In genomic region chr1:202164271-202165037, GRCh38 we compare ENCODE assay signal across 9 cellular contexts. TPM values are rescaled to one million over a fixed set of nuclear protein-coding genes. Genes with fewer than 3 reads are reported as not detected.
DNase-seq lines count a peak whose midpoint lies in the region; ATAC-seq and TF ChIP-seq lines count a peak whose summit lies in the region.
"Had no signal": no experiment of that assay in that cellular context is flagged by ENCODE, and none has a peak within 500 bp of the region (broad histone marks: within the 10 kb centered on the region; RNA-seq: fewer than 3 reads in every experiment).

No MANE protein-coding gene starts in this region.

- H3K36me3 ChIP-seq in effector memory CD4-positive, alpha-beta T cell (ENCODE audit: control insufficient read depth, insufficient read depth, low read length) = no peaks in the 10 kb centered on the region
- H3K36me3 ChIP-seq in transverse colon = no peaks in the 10 kb centered on the region

- no peak overlapping the region for H3K27ac ChIP-seq in CD4-positive, alpha-beta T cell (ENCODE audit: low read depth, low read length)
- peak overlapping the region; percentile 51 for H3K27ac ChIP-seq in effector memory CD4-positive, alpha-beta T cell (ENCODE audit: insufficient read depth, low read length, poor library complexity, severe bottlenecking)
- H3K27ac ChIP-seq in transverse colon = no peak overlapping the region

- peak overlapping the region; percentile 69 for H3K4me3 Mint-ChIP-seq in CD4-positive, alpha-beta T cell
- peak overlapping the region; percentile 100 for H3K4me3 Mint-ChIP-seq in T-helper 2 cell treated with Interferon-gamma antibody and Interleukin-4, amounts not matched to agents 5 μg/mL and 100 μg/mL, for 36 hours

- H3K4me3 ChIP-seq in effector memory CD4-positive, alpha-beta T cell (ENCODE audit: insufficient read depth, low read depth, low read length, poor library complexity, severe bottlenecking) = peak overlapping the region; percentile 42
- H3K4me3 ChIP-seq in transverse colon = no peak overlapping the region

- peak overlapping the region; percentile 99 for H3K27ac Mint-ChIP-seq in CD4-positive, alpha-beta T cell
- H3K27ac Mint-ChIP-seq in T-helper 2 cell treated with Interferon-gamma antibody and Interleukin-4, amounts not matched to agents 5 μg/mL and 100 μg/mL, for 36 hours = peak overlapping the region; percentile 98

- H3K9me3 ChIP-seq in CD4-positive, alpha-beta T cell (ENCODE audit: control insufficient read depth, low read length) = no peaks in the 10 kb centered on the region
- no peaks in the 10 kb centered on the region for H3K9me3 ChIP-seq in effector memory CD4-positive, alpha-beta T cell (ENCODE audit: control insufficient read depth, low read length)
- H3K9me3 ChIP-seq in transverse colon = no peaks in the 10 kb centered on the region

- no peaks in the 10 kb centered on the region for H3K27me3 ChIP-seq in CD4-positive, alpha-beta T cell (ENCODE audit: control insufficient read depth, insufficient read depth, low read length)
- H3K27me3 ChIP-seq in effector memory CD4-positive, alpha-beta T cell (replicated peaks; ENCODE audit: control insufficient read depth, insufficient read depth, low read length, poor library complexity, severe bottlenecking) = no peaks in the 10 kb centered on the region
- no peaks in the 10 kb centered on the region for H3K27me3 ChIP-seq in transverse colon

- POLR2A ChIA-PET in CD4-positive, alpha-beta T cell (lab: Charles Lee) = interaction anchor here (2.6 kb wide), 1 partner anchor 10 kb away, joined by 8 read pairs; no protein-coding TSS in a partner anchor

- no peaks in the 10 kb centered on the region for H3K27me3 Mint-ChIP-seq in CD4-positive, alpha-beta T cell
- H3K27me3 Mint-ChIP-seq in T-helper 2 cell treated with Interferon-gamma antibody and Interleukin-4, amounts not matched to agents 5 μg/mL and 100 μg/mL, for 36 hours (ENCODE audit: low read depth) = no peaks in the 10 kb centered on the region

- peaks cover 60% of the 10 kb centered on the region for H3K4me1 ChIP-seq in effector memory CD4-positive, alpha-beta T cell (ENCODE audit: control insufficient read depth, insufficient read depth, low read length, poor library complexity, severe bottlenecking)
- H3K4me1 ChIP-seq in transverse colon = peaks cover 0 to 11% (median 0%) of the 10 kb centered on the region in 4 donors

- TF ChIP-seq CTCF in CD4-positive, alpha-beta T cell (IDR thresholded peaks at IDR 0.05) = no peak
- TF ChIP-seq CTCF in transverse colon (IDR thresholded peaks at IDR 0.05) = no peak

- no peak for TF ChIP-seq POLR2A in transverse colon (IDR thresholded peaks at IDR 0.05)

- no peaks in the 10 kb centered on the region for H3K9me3 Mint-ChIP-seq in CD4-positive, alpha-beta T cell
- H3K9me3 Mint-ChIP-seq in T-helper 2 cell treated with Interferon-gamma antibody and Interleukin-4, amounts not matched to agents 5 μg/mL and 100 μg/mL, for 36 hours = no peaks in the 10 kb centered on the region

- no peak for TF ChIP-seq EP300 in transverse colon (IDR thresholded peaks at IDR 0.05; ENCODE audit: low read depth)

- intact Hi-C loops in CD4-positive, alpha-beta T cell (cut with DNase I, micrococcal nuclease) = no loop called here
- intact Hi-C loops in transverse colon (cut with DNase I; ENCODE audit: low total_unique reads) = no loop called here

- in situ Hi-C loops in transverse colon (cut with MboI; ENCODE audit: low pct_ligation_motif_present in 1 of 4, low pct_unique_long_range_greater_than_20kb in 1 of 4, low sequenced_read_pairs in 3 of 4) = no loop called here

- CTCF ChIA-PET in CD4-positive, alpha-beta T cell (lab: Charles Lee) = interaction anchor here (1.5 to 4.5 kb wide), 2 partner anchors 9 to 25 kb away, joined by 3 to 22 read pairs; no protein-coding TSS in a partner anchor

- peak; percentile 56 to 83 (median 64) for DNase-seq in CD4-positive, alpha-beta T cell
- DNase-seq in T-helper 2 cell treated with Interferon-gamma antibody and Interleukin-4, amounts not matched to agents 5 μg/mL and 100 μg/mL, for 36 hours (ENCODE audit: low spot score) = peak; percentile 79
- peak; percentile 75 to 80 (median 75) for DNase-seq in effector memory CD4-positive, alpha-beta T cell
- DNase-seq in transverse colon (peak; percentile 51), NCI-H2081 treated with DMSO at 0.1 percent for 48 hours (lab: John Stamatoyannopoulos, UW) (no peak), DMS79 (lab: John Stamatoyannopoulos, UW) (no peak), DMS53 treated with DMSO at 0.1 percent for 48 hours (lab: John Stamatoyannopoulos, UW; ENCODE audit: unreplicated experiment) (no peak)

- H3K36me3 Mint-ChIP-seq in CD4-positive, alpha-beta T cell (ENCODE audit: low read depth) = peaks cover 12% of the 10 kb centered on the region
- H3K36me3 Mint-ChIP-seq in T-helper 2 cell treated with Interferon-gamma antibody and Interleukin-4, amounts not matched to agents 5 μg/mL and 100 μg/mL, for 36 hours (ENCODE audit: low read depth) = peaks cover 9% of the 10 kb centered on the region

- ATAC-seq in CD4-positive, alpha-beta T cell (ENCODE audit: poor library complexity) = peak; percentile 83
- peak; percentile 39 for ATAC-seq in GM21825 (IDR thresholded peaks at IDR 0.05; ENCODE audit: unreplicated experiment)

- 57 to 70% methylated on average over 2 to 11 of the region's 11 CpGs for WGBS in transverse colon (ENCODE audit: low coverage in 1 of 2), 2 donors

- peaks cover 71% of the 10 kb centered on the region for H3K4me1 Mint-ChIP-seq in CD4-positive, alpha-beta T cell (ENCODE audit: low read depth)
- peaks cover 53% of the 10 kb centered on the region for H3K4me1 Mint-ChIP-seq in T-helper 2 cell treated with Interferon-gamma antibody and Interleukin-4, amounts not matched to agents 5 μg/mL and 100 μg/mL, for 36 hours (ENCODE audit: low read depth)

RNA-seq across cellular contexts. Expression of gene PTPN7, which starts 4.1 kb away (rescaled TPM):
- total RNA-seq in CD4-positive, alpha-beta T cell = 100 to 1,000 TPM; 144 to 145 TPM
- total RNA-seq in transverse colon = 10 to 100 TPM in 2 of 4 donors, 1 to 10 TPM in 1, not detected in 1; 5.2 to 32.5 (median 14.0) TPM

RNA-seq across cellular contexts. Expression of gene ARL8A, which starts 19.9 kb away (rescaled TPM):
- total RNA-seq in CD4-positive, alpha-beta T cell = 10 to 100 TPM; 73.5 to 73.8 TPM
- 10 to 100 TPM in 3 of 4 donors, 1 to 10 TPM in 1; 9.0 to 27.2 (median 21.6) TPM for total RNA-seq in transverse colon

RNA-seq across cellular contexts. Expression of gene LGR6, which starts 29.1 kb away (rescaled TPM):
- under 1 TPM; 0.19 to 0.45 TPM for total RNA-seq in CD4-positive, alpha-beta T cell
- 1 to 10 TPM in 1 of 4 donors, under 1 TPM in 1, not detected in 2; 0.41 to 1.6 TPM for total RNA-seq in transverse colon
- total RNA-seq: T-helper 1 cell treated with Interleukin-12 subunit alpha and Interleukin-12 subunit beta and Interleukin-4 antibody, amounts not matched to agents 30 ng/mL and 1 ng/mL, for 36 hours had no signal

RNA-seq across cellular contexts. Expression of gene GPR37L1, which starts 41.7 kb away (rescaled TPM):
- not detected for total RNA-seq in CD4-positive, alpha-beta T cell
- total RNA-seq in transverse colon = under 1 TPM in 2 of 4 donors, not detected in 2; 0.55 to 0.95 TPM
- total RNA-seq: T-helper 1 cell treated with Interleukin-12 subunit alpha and Interleukin-12 subunit beta and Interleukin-4 antibody, amounts not matched to agents 30 ng/mL and 1 ng/mL, for 36 hours had no signal

Comparison
In these comparisons a context has a peak if more than half of its experiments do, and no peak if none do; other contexts are left out.
1. DNase-seq: peak in CD4-positive, alpha-beta T cell (10 of 10), T-helper 2 cell treated with Interferon-gamma antibody and Interleukin-4, amounts not matched to agents 5 μg/mL and 100 μg/mL, for 36 hours (single experiment), effector memory CD4-positive, alpha-beta T cell (3 of 3) and transverse colon (single experiment); none in NCI-H2081 treated with DMSO at 0.1 percent for 48 hours (single experiment), DMS79 (single experiment) and DMS53 treated with DMSO at 0.1 percent for 48 hours (single experiment).
2. RNA of gene PTPN7, which starts 4.1 kb away (total RNA-seq): 144 to 145 TPM in CD4-positive, alpha-beta T cell; 5.2 to 32.5 TPM in transverse colon; every median in the first group is over 4 times any median in the second.